ENCODE assay signal across 15 cellular contexts in the genomic region with DNA sequence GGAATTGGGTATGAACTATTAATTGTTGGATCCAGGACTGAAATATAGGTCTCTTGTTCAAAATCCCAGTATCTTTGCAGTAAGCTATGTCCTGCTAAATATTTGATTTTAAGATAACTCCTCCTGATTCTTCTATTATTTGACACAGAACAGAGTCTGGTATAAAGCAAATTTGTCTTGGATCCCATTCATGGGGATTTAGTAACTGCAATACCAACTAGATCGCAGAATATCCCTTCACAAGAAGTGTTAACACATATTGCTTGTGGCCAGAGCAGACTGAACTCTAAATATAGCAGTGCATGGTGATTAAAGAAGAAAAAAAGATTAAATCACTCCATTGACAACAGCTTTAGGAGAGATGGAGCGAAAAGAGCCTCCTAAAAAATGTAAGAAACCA.
DNase-seq lines count a peak whose midpoint lies in the region; ATAC-seq, FAIRE-seq and TF ChIP-seq lines count a peak whose summit lies in the region.
"Had no signal": no experiment of that assay in that cellular context is flagged by ENCODE, and none has a peak within 500 bp of the region (broad histone marks: within the 10 kb centered on the region; RNA-seq: fewer than 3 reads in every experiment).

No MANE protein-coding gene starts in this region.

- H3K4me1 ChIP-seq in GM23248 (ENCODE audit: insufficient read depth) (peaks cover 7% of the 10 kb centered on the region; the same call in 1 of the 2 replicates), PC-9 (replicated peaks; ENCODE audit: insufficient read depth) (no peaks in the 10 kb centered on the region), smooth muscle cell (ENCODE audit: low read depth) (no peaks in the 10 kb centered on the region), heart left ventricle (peaks cover 0 to 11% (median 0%) of the 10 kb centered on the region in 12 donors)
- H3K4me1 ChIP-seq: A549, Caco-2 had no signal

- no TSS peak for BruUV-seq in PC-9 (replicated peaks; lab: Mats Ljungman, UMichigan)

- H3K27me3 ChIP-seq in GM23248 (replicated peaks; ENCODE audit: insufficient read depth) (no peaks in the 10 kb centered on the region), PC-9 (ENCODE audit: insufficient read depth, low read depth) (no peaks in the 10 kb centered on the region), smooth muscle cell (ENCODE audit: low read depth) (no peaks in the 10 kb centered on the region), heart left ventricle (no peaks in the 10 kb centered on the region)

- H4K20me1 ChIP-seq in GM23248 (ENCODE audit: insufficient read depth) (no peaks in the 10 kb centered on the region), PC-9 (ENCODE audit: insufficient read depth) (no peaks in the 10 kb centered on the region), smooth muscle cell (ENCODE audit: low read depth) (no peaks in the 10 kb centered on the region)

- TF ChIP-seq CTCF in PC-9 (conservative IDR thresholded peaks at IDR 0.05) (no peak), smooth muscle cell (IDR thresholded peaks at IDR 0.05; ENCODE audit: borderline replicate concordance, insufficient read depth, poor library complexity, severe bottlenecking) (no peak), heart left ventricle (IDR thresholded peaks at IDR 0.05) (no peak)

- H3K27ac ChIP-seq in GM23248 = no peak overlapping the region
- H3K27ac ChIP-seq in PC-9 = no peak overlapping the region
- no peak overlapping the region for H3K27ac ChIP-seq in smooth muscle cell (ENCODE audit: low read depth)
- H3K27ac ChIP-seq in heart left ventricle = no peak overlapping the region
- H3K27ac ChIP-seq: A549 had no signal

- no peak for ATAC-seq in heart left ventricle
- ATAC-seq: A549, HCT116 had no signal

- POLR2A ChIA-PET in PC-9 (lab: Charles Lee; ENCODE audit: unreplicated experiment) = no interaction called here

- in situ Hi-C loops in GM23248 (cut with MboI) = no loop called here

- H3K4me3 ChIP-seq in GM23248 = no peak overlapping the region
- no peak overlapping the region for H3K4me3 ChIP-seq in PC-9
- H3K4me3 ChIP-seq in smooth muscle cell = no peak overlapping the region
- H3K4me3 ChIP-seq in heart left ventricle = no peak overlapping the region
- H3K4me3 ChIP-seq: A549 had no signal

- FAIRE-seq in urothelium cell line (lab: Jason Lieb, UNC) = no peak
- FAIRE-seq: A549, GM19239, H54 had no signal

- H3K79me2 ChIP-seq in GM23248 (ENCODE audit: insufficient read depth) (no peaks in the 10 kb centered on the region), PC-9 (ENCODE audit: low read depth) (no peaks in the 10 kb centered on the region), smooth muscle cell (ENCODE audit: low read depth) (no peaks in the 10 kb centered on the region)

- no peak overlapping the region for H3K9ac ChIP-seq in GM23248
- H3K9ac ChIP-seq in smooth muscle cell (ENCODE audit: low read depth) = no peak overlapping the region

- H3K4me2 ChIP-seq in GM23248 (ENCODE audit: unreplicated experiment) (no peak overlapping the region), PC-9 (no peak overlapping the region), smooth muscle cell (no peak overlapping the region)
- H3K4me2 ChIP-seq: A549 had no signal

- H2AFZ ChIP-seq in GM23248 (0 out of 2 replicates have a peak overlapping the region, but pooled peaks have one; percentile 30), PC-9 (peak overlapping the region; percentile 49; the same call in 1 of the 2 replicates), smooth muscle cell (ENCODE audit: low read depth) (peak overlapping the region; percentile 21)

- intact Hi-C loops in PC-9 (cut with micrococcal nuclease; ENCODE audit: unreplicated experiment) (no loop called here), heart left ventricle (cut with DNase I) (no loop called here)

- no peaks in the 10 kb centered on the region for H3F3A ChIP-seq in GM23248 (ENCODE audit: insufficient read depth)
- H3F3A ChIP-seq in PC-9 (ENCODE audit: insufficient read depth, low read depth) = no peaks in the 10 kb centered on the region
- no peaks in the 10 kb centered on the region for H3F3A ChIP-seq in smooth muscle cell (ENCODE audit: low read depth)

- CTCF ChIA-PET in PC-9 (lab: Charles Lee) = no interaction called here

- DNase-seq in GM23248 (no peak), PC-9 (no peak), dermis blood vessel endothelial cell (peak; percentile 4), smooth muscle cell (lab: John Stamatoyannopoulos, UW; ENCODE audit: unreplicated experiment) (no peak), urothelium cell line (ENCODE audit: low spot score) (no peak), heart left ventricle (no peak)
- DNase-seq in stimulated activated naive CD4-positive, alpha-beta T cell treated with Interleukin-2 at 50 U/mL for 16 hours (lab: John Stamatoyannopoulos, UW) = no peak
- DNase-seq: Caco-2; CD8-positive, alpha-beta memory T cell; DND-41; GF-D8 had no signal

- H3K36me3 ChIP-seq in GM23248 (ENCODE audit: low read depth) (no peaks in the 10 kb centered on the region), PC-9 (ENCODE audit: low read depth) (no peaks in the 10 kb centered on the region), smooth muscle cell (ENCODE audit: low read depth) (no peaks in the 10 kb centered on the region), heart left ventricle (no peaks in the 10 kb centered on the region)

- H3K9me2 ChIP-seq in GM23248 (ENCODE audit: insufficient read depth) = no peaks in the 10 kb centered on the region
- H3K9me2 ChIP-seq in PC-9 (ENCODE audit: insufficient read depth) = no peaks in the 10 kb centered on the region

- WGBS in GM23248 (ENCODE audit: low coverage in 1 of 2, low lambda C conversion rate in 2 of 2, missing lambda C conversion rate in 2 of 2), 2 experiments = 93 to 98% methylated on average over 2 of the region's 2 CpGs
- WGBS in smooth muscle cell (ENCODE audit: low lambda C conversion rate) = 80% methylated on average over 2 of the region's 2 CpGs
- WGBS in heart left ventricle, 4 donors = 45 to 60% (median 52%) methylated on average over 2 of the region's 2 CpGs

- no peaks in the 10 kb centered on the region for H3K9me3 ChIP-seq in GM23248 (ENCODE audit: low read depth)
- no peaks in the 10 kb centered on the region; the same call in 1 of the 2 replicates for H3K9me3 ChIP-seq in PC-9 (ENCODE audit: insufficient read depth, low read depth)
- H3K9me3 ChIP-seq in smooth muscle cell (replicated peaks; ENCODE audit: low read depth) = no peaks in the 10 kb centered on the region
- H3K9me3 ChIP-seq in heart left ventricle = peaks cover 0 to 26% (median 15%) of the 10 kb centered on the region in 12 donors
- H3K9me3 ChIP-seq: A549 had no signal

- no peak for TF ChIP-seq POLR2A in heart left ventricle (IDR thresholded peaks at IDR 0.05)
